In genomic region chr1:170290226-170290625, GRCh38 we compare ENCODE assay signal across 25 cellular contexts.
A peak's percentile ranks its signal among the peaks of the same experiment; 100 is the strongest.
DNase-seq lines count a peak whose midpoint lies in the region; ATAC-seq, FAIRE-seq and TF ChIP-seq lines count a peak whose summit lies in the region.
"Had no signal": no experiment of that assay in that cellular context is flagged by ENCODE, and none has a peak within 500 bp of the region (broad histone marks: within the 10 kb centered on the region; RNA-seq: fewer than 3 reads in every experiment).

No MANE protein-coding gene starts in this region.

- no TSS peak for BruUV-seq in K562 (replicated peaks; lab: Mats Ljungman, UMichigan)

- H3K27ac ChIP-seq in K562 (ENCODE audit: extremely low read depth, low read depth, low read length) = no peak overlapping the region
- H3K27ac ChIP-seq: PC-9, SJCRH30 had no signal

- in situ Hi-C loops in K562 (cut with MboI) = no loop called here

- H3K9me3 ChIP-seq in K562 (replicated peaks; ENCODE audit: control insufficient read depth, insufficient read depth, low read depth, low read length) = no peaks in the 10 kb centered on the region
- H3K9me3 ChIP-seq: SJCRH30 had no signal

- TF ChIP-seq POLR2A in K562 (conservative IDR thresholded peaks at IDR 0.05) = no peak

- FAIRE-seq in D721Med (lab: Jason Lieb, UNC) (peak; percentile 32), K562 (lab: Jason Lieb, UNC) (no peak)
- FAIRE-seq: A204.1, GM12891 had no signal

- H3K4me1 ChIP-seq in K562 (replicated peaks in 1 of 2; ENCODE audit: control insufficient read depth in 2 of 2, insufficient read depth in 2 of 2, low read length in 2 of 2) = no peaks in the 10 kb centered on the region
- H3K4me1 ChIP-seq: SJCRH30 had no signal

- no peaks in the 10 kb centered on the region for H3K79me2 ChIP-seq in K562 (ENCODE audit: control insufficient read depth, insufficient read depth, low read length)

- H3K9ac ChIP-seq in K562 (ENCODE audit: insufficient read depth in 1 of 2, low read depth in 2 of 2, low read length in 2 of 2) = no peak overlapping the region

- H3K9me1 ChIP-seq in K562 (ENCODE audit: control insufficient read depth, insufficient read depth, low read length) = no peaks in the 10 kb centered on the region

- POLR2A ChIA-PET in K562 (lab: Yijun Ruan, JAX) = no interaction called here

- TF ChIP-seq EP300 in K562 (IDR thresholded peaks at IDR 0.05; ENCODE audit: low read length) = no peak

- no peaks in the 10 kb centered on the region for H3K36me3 ChIP-seq in K562 (ENCODE audit: control insufficient read depth, insufficient read depth, low read length)
- H3K36me3 ChIP-seq: SJCRH30 had no signal

- H3K4me2 ChIP-seq in K562 (ENCODE audit: insufficient read depth, low read length) = no peak overlapping the region
- H3K4me2 ChIP-seq: GM23338, PC-9 had no signal

- TF ChIP-seq CTCF in D721Med (IDR thresholded peaks at IDR 0.05; ENCODE audit: insufficient read depth, missing control alignments) = no peak
- no peak for TF ChIP-seq CTCF in K562 (IDR thresholded peaks at IDR 0.05 in 2 of 3, conservative IDR thresholded peaks at IDR 0.05 in 1 of 3; ENCODE audit: insufficient read depth in 2 of 3, low read depth in 1 of 3, low read length in 3 of 3)
- no peak for TF ChIP-seq CTCF in fibroblast of villous mesenchyme (IDR thresholded peaks at IDR 0.05; ENCODE audit: insufficient read depth, low read depth, low read length)
- no peak for TF ChIP-seq CTCF in foreskin fibroblast (IDR thresholded peaks at IDR 0.05; ENCODE audit: low read depth, low read length)

- intact Hi-C loops in K562 (cut with micrococcal nuclease) = no loop called here

- 0% methylated on average over 1 of the region's 1 CpG for WGBS in K562 (ENCODE audit: insufficient coverage, low coverage, missing lambda C conversion rate)

- H2AFZ ChIP-seq in K562 (ENCODE audit: low read depth, low read length) = no peak overlapping the region
- H2AFZ ChIP-seq: GM23338, PC-9 had no signal

- no peaks in the 10 kb centered on the region for H4K20me1 ChIP-seq in K562 (replicated peaks; ENCODE audit: control insufficient read depth, insufficient read depth, low read length)

- TF ChIP-seq RAD21 in K562 (CRISPR knock-in tag; conservative IDR thresholded peaks at IDR 0.05 in 1 of 2, IDR thresholded peaks at IDR 0.05 in 1 of 2) = no peak

- CTCF ChIA-PET in K562 (lab: Yijun Ruan, JAX; ENCODE audit: low intra/inter-chr PET ratio) = no interaction called here

- no peak for DNase-seq in D721Med (ENCODE audit: insufficient read length, low spot score)
- DNase-seq in K562 (ENCODE audit: extremely low read depth in 1 of 4, low spot score in 3 of 4) = no peak
- DNase-seq in fibroblast of villous mesenchyme (ENCODE audit: low read depth) = peak; percentile 21
- peak; percentile 25 for DNase-seq in skeletal muscle cell (ENCODE audit: low read depth)
- DNase-seq in T-helper 2 cell = no peak
- no peak for DNase-seq in foreskin fibroblast
- DNase-seq in HuH-7 (ENCODE audit: low spot score) = no peak
- DNase-seq: C1 segment of cervical spinal cord; CD4-positive, alpha-beta memory T cell; COR-L47; EL; GDM1; H9; Karpas-422; NCI-H1092; NCI-H1436; NCI-H187; NCI-H82; NK-92 treated with Interleukin-12 subunit alpha and Interleukin-12 subunit beta, amount 100 ng/mL, for 24 hours; PC-9; SJCRH30 had no signal

- ATAC-seq in K562 = no peak
- ATAC-seq: GM23338, Right ventricle myocardium inferior had no signal

- H3K27me3 ChIP-seq in K562 (ENCODE audit: control insufficient read depth in 2 of 2, insufficient read depth in 2 of 2, low read length in 2 of 2) = no peaks in the 10 kb centered on the region
- H3K27me3 ChIP-seq: SJCRH30 had no signal

- H3K4me3 ChIP-seq in K562 = no peak overlapping the region
- H3K4me3 ChIP-seq in fibroblast of villous mesenchyme (ENCODE audit: low read depth, low read length) = no peak overlapping the region
- no peak overlapping the region for H3K4me3 ChIP-seq in skeletal muscle cell (ENCODE audit: low read depth, low read length)
- H3K4me3 ChIP-seq in foreskin fibroblast (ENCODE audit: low read depth in 1 of 2, low read length in 2 of 2) = no peak overlapping the region
- H3K4me3 ChIP-seq: GM23338, PC-9, SJCRH30 had no signal

TF ChIP-seq in K562, 482 proteins besides CTCF, POLR2A, EP300 and RAD21:
- TF ChIP-seq ZSCAN32 (CRISPR knock-in tag; IDR thresholded peaks at IDR 0.05) (no peak), TFE3 (CRISPR knock-in tag; IDR thresholded peaks at IDR 0.05) (peak; percentile 59)
TF ChIP-seq in K562: peak in this region for 1.

Comparison
In these comparisons a context has a peak if more than half of its experiments do, and no peak if none do; other contexts are left out.
1. DNase-seq: peak in fibroblast of villous mesenchyme (single experiment) and skeletal muscle cell (single experiment); none in D721Med (single experiment), K562 (0 of 4), T-helper 2 cell (0 of 5), foreskin fibroblast (0 of 2) and HuH-7 (single experiment).